18 cellular contexts compared by ENCODE assay signal in the genomic region with DNA sequence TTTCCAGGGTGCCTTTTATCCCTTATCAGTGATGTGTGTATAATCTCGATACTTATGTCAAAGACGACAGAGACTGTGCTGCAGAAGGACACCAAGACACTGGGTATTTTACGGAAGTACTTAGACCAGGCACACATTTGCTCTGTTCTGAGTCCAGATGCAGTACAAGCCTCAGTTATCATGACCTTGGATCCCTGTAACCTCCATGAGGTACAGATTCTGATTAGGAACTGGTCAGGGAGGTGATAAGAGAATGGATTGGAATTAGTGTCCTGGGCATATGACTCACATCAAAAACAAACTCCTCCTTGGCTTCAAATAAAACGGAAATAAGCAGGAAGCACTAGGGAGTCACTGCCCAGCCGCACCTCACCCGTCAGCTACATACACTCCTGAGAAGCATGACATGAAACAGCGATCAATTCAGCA.
DNase-seq lines count a peak whose midpoint lies in the region; ATAC-seq and TF ChIP-seq lines count a peak whose summit lies in the region.
"Had no signal": no experiment of that assay in that cellular context is flagged by ENCODE, and none has a peak within 500 bp of the region (broad histone marks: within the 10 kb centered on the region; RNA-seq: fewer than 3 reads in every experiment).

No MANE protein-coding gene starts in this region.

- H3K4me1 ChIP-seq in Panc1 (ENCODE audit: control insufficient read depth, insufficient read depth, low read length) (no peaks in the 10 kb centered on the region), mucosa of descending colon (ENCODE audit: low read depth) (no peaks in the 10 kb centered on the region)
- H3K4me1 ChIP-seq: SJSA1 had no signal

- CTCF ChIA-PET in Panc1 (lab: Charles Lee): no interaction called here

- no peaks in the 10 kb centered on the region for H3K9me3 ChIP-seq in Panc1 (ENCODE audit: control insufficient read depth, insufficient read depth, low read depth, low read length)
- H3K9me3 ChIP-seq in mucosa of descending colon: no peaks in the 10 kb centered on the region
- H3K9me3 ChIP-seq: esophagus squamous epithelium, SJSA1 had no signal

- peaks cover 3% of the 10 kb centered on the region for H3K4me1 Mint-ChIP-seq in osteocyte (ENCODE audit: unreplicated experiment)

- peak; percentile 21 for DNase-seq in Caki2 (ENCODE audit: low read depth)
- no peak for DNase-seq in Panc1 (ENCODE audit: low read depth, low spot score)
- peak; percentile 67 for DNase-seq in dermis blood vessel endothelial cell
- DNase-seq in lung microvascular endothelial cell (ENCODE audit: low read depth in 2 of 2): peak; percentile 11 to 59
- DNase-seq in stimulated activated CD8-positive, alpha-beta memory T cell treated with anti-CD3 and anti-CD28 coated beads, Interleukin-4, amount 100 ng/mL, for 48 hours: no peak
- DNase-seq in osteocyte (ENCODE audit: extremely low spot score, unreplicated experiment): no peak
- no peak for DNase-seq in stimulated activated CD4-positive, alpha-beta T cell treated with anti-CD3 and anti-CD28 coated beads, Interleukin-4, amount 100 ng/mL, for 24 hours
- no peak for DNase-seq in mucosa of descending colon
- DNase-seq: activated CD8-positive, alpha-beta memory T cell treated with anti-CD3 and anti-CD28 coated beads, Interleukin-2, amount 10 ng/mL, durations not matched to agents 7 days and 5 days; activated naive CD4-positive, alpha-beta T cell treated with Interleukin-2 at 50 U/mL for 16 hours; AML-193; cerebellar nuclear complex; esophagus squamous epithelium; midbrain; NCI-H1694; stimulated activated CD4-positive, alpha-beta T cell treated with anti-CD3 and anti-CD28 coated beads, Interleukin-2, amount 100 ng/mL, for 24 hours had no signal

- H3K9me3 Mint-ChIP-seq in osteocyte (ENCODE audit: unreplicated experiment): no peaks in the 10 kb centered on the region

- TF ChIP-seq CTCF in Panc1 (IDR thresholded peaks at IDR 0.05) (no peak), osteocyte (IDR thresholded peaks at IDR 0.05) (no peak), mucosa of descending colon (IDR thresholded peaks at IDR 0.05) (no peak)

- no peaks in the 10 kb centered on the region for H3K27me3 Mint-ChIP-seq in osteocyte (ENCODE audit: unreplicated experiment)
- H3K27me3 Mint-ChIP-seq: activated CD8-positive, alpha-beta memory T cell treated with anti-CD3 and anti-CD28 coated beads, Interleukin-2, amount 10 ng/mL, durations not matched to agents 7 days and 5 days had no signal

- POLR2A ChIA-PET in Panc1 (lab: Charles Lee): no interaction called here

- H3K4me3 ChIP-seq in Panc1 (ENCODE audit: low read depth in 2 of 2, low read length in 2 of 2): no peak overlapping the region
- no peak overlapping the region for H3K4me3 ChIP-seq in mucosa of descending colon
- H3K4me3 ChIP-seq: esophagus squamous epithelium, GM12878, SJSA1 had no signal

- intact Hi-C loops in Panc1 (cut with micrococcal nuclease; ENCODE audit: unreplicated experiment): loop anchor here (5.0 kb wide), 1 partner anchor 143 kb away; no protein-coding TSS in a partner anchor
- intact Hi-C loops in mucosa of descending colon (cut with DNase I, micrococcal nuclease): loop anchor here in 1 of 2 donors (10.0 kb wide), 1 partner anchor 150 kb away; the partner anchor contains the start of gene SFMBT2

- no peaks in the 10 kb centered on the region for H3K36me3 Mint-ChIP-seq in osteocyte (ENCODE audit: unreplicated experiment)

- ATAC-seq in Panc1: 0 out of 2 replicates have a peak, but pooled peaks have one; percentile 42
- no peak for ATAC-seq in mucosa of descending colon
- ATAC-seq: activated CD8-positive, alpha-beta memory T cell treated with anti-CD3 and anti-CD28 coated beads, Interleukin-2, amount 10 ng/mL, durations not matched to agents 7 days and 5 days; GM12878 had no signal

- H3K27ac Mint-ChIP-seq in osteocyte (ENCODE audit: unreplicated experiment): no peak overlapping the region
- H3K27ac Mint-ChIP-seq: activated CD8-positive, alpha-beta memory T cell treated with anti-CD3 and anti-CD28 coated beads, Interleukin-2, amount 10 ng/mL, durations not matched to agents 7 days and 5 days had no signal

- in situ Hi-C loops in Caki2 (cut with HindIII; ENCODE audit: low pct_unique_long_range_greater_than_20kb, low sequenced_read_pairs) (no loop called here), Panc1 (cut with HindIII; ENCODE audit: low pct_unique_long_range_greater_than_20kb, low sequenced_read_pairs) (no loop called here)

- H3K27me3 ChIP-seq in Panc1 (ENCODE audit: control insufficient read depth, insufficient read depth, low read length): peaks cover 2% of the 10 kb centered on the region; the same call in 1 of the 2 replicates
- H3K27me3 ChIP-seq: esophagus squamous epithelium, SJSA1 had no signal

- no peaks in the 10 kb centered on the region for H3K36me3 ChIP-seq in Panc1 (ENCODE audit: control insufficient read depth, insufficient read depth, low read length)
- no peaks in the 10 kb centered on the region for H3K36me3 ChIP-seq in mucosa of descending colon (ENCODE audit: low read depth)
- H3K36me3 ChIP-seq: esophagus squamous epithelium, SJSA1 had no signal

- no peak overlapping the region for H3K4me3 Mint-ChIP-seq in osteocyte (ENCODE audit: unreplicated experiment)
- H3K4me3 Mint-ChIP-seq: activated CD8-positive, alpha-beta memory T cell treated with anti-CD3 and anti-CD28 coated beads, Interleukin-2, amount 10 ng/mL, durations not matched to agents 7 days and 5 days had no signal

- no TSS peak for BruUV-seq in Panc1 (replicated peaks; lab: Mats Ljungman, UMichigan)

- no peak overlapping the region for H3K27ac ChIP-seq in Panc1 (ENCODE audit: low read length)
- H3K27ac ChIP-seq: SJSA1 had no signal

Comparison
In these comparisons a context has a peak if more than half of its experiments do, and no peak if none do; other contexts are left out.
1. DNase-seq: peak in Caki2 (single experiment), dermis blood vessel endothelial cell (single experiment) and lung microvascular endothelial cell (2 of 2); none in Panc1 (single experiment), stimulated activated CD8-positive, alpha-beta memory T cell treated with anti-CD3 and anti-CD28 coated beads, Interleukin-4, amount 100 ng/mL, for 48 hours (single experiment), osteocyte (single experiment), stimulated activated CD4-positive, alpha-beta T cell treated with anti-CD3 and anti-CD28 coated beads, Interleukin-4, amount 100 ng/mL, for 24 hours (single experiment) and mucosa of descending colon (0 of 3).